1 cellular context compared by ENCODE assay signal in the genomic region with DNA sequence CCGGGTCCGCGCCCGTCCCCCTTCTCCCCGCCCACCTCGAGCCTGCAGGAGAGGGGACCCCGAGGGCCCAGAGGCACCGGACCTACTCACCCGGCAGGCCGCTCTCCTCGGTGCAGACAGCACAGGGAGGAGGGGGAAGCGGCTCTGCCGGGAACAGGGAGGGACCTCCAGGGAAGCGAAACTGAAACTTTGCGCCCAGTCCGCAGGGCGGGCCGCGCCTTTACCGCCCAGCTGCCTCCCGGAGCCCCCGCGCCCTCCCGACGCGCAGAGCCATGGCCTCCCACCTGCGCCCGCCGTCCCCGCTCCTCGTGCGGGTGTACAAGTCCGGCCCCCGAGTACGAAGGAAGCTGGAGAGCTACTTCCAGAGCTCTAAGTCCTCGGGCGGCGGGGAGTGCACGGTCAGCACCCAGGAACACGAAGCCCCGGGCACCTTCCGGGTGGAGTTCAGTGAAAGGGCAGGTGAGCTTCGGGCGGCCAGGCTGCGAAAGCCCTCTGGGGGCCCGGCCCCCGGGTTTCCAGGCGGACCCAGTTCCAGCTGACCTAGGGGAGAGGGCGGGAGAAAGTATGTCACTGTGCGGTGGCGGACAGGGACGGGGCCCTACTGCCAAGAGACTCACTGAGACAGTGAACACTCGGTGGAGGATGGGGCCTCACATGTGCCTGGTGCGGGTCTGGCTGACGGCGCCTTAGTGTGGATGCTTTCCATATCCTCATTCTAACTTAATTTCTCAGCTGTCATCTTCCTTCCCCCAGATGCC.
TF ChIP-seq lines count a peak whose summit lies in the region.

A gene (plus strand): TSS at position 184 of the 758 bp plus-strand sequence. CDS start 89 bp downstream, at position 273.
A gene (minus strand): TSS at position 146 of the 758 bp plus-strand sequence. CDS start 4,680 bp downstream, outside the sequence.

TF ChIP-seq in HepG2, 621 proteins besides CTCF, POLR2A, EP300 and RAD21 (continued from another document and continues in another):
- TF ChIP-seq, protein P1, sequence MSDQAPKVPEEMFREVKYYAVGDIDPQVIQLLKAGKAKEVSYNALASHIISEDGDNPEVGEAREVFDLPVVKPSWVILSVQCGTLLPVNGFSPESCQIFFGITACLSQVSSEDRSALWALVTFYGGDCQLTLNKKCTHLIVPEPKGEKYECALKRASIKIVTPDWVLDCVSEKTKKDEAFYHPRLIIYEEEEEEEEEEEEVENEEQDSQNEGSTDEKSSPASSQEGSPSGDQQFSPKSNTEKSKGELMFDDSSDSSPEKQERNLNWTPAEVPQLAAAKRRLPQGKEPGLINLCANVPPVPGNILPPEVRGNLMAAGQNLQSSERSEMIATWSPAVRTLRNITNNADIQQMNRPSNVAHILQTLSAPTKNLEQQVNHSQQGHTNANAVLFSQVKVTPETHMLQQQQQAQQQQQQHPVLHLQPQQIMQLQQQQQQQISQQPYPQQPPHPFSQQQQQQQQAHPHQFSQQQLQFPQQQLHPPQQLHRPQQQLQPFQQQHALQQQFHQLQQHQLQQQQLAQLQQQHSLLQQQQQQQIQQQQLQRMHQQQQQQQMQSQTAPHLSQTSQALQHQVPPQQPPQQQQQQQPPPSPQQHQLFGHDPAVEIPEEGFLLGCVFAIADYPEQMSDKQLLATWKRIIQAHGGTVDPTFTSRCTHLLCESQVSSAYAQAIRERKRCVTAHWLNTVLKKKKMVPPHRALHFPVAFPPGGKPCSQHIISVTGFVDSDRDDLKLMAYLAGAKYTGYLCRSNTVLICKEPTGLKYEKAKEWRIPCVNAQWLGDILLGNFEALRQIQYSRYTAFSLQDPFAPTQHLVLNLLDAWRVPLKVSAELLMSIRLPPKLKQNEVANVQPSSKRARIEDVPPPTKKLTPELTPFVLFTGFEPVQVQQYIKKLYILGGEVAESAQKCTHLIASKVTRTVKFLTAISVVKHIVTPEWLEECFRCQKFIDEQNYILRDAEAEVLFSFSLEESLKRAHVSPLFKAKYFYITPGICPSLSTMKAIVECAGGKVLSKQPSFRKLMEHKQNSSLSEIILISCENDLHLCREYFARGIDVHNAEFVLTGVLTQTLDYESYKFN (CRISPR knock-in tag; conservative IDR thresholded peaks at IDR 0.05): peak; percentile 51; the same call in 1 of the 2 replicates
- no peak for TF ChIP-seq CC2D1A (CRISPR knock-in tag; IDR thresholded peaks at IDR 0.05)
- TF ChIP-seq, protein P2, sequence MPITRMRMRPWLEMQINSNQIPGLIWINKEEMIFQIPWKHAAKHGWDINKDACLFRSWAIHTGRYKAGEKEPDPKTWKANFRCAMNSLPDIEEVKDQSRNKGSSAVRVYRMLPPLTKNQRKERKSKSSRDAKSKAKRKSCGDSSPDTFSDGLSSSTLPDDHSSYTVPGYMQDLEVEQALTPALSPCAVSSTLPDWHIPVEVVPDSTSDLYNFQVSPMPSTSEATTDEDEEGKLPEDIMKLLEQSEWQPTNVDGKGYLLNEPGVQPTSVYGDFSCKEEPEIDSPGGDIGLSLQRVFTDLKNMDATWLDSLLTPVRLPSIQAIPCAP (CRISPR knock-in tag; IDR thresholded peaks at IDR 0.05; ENCODE audit: low read depth): peak; percentile 99
- TF ChIP-seq HMGA1 (CRISPR knock-in tag; conservative IDR thresholded peaks at IDR 0.05): no peak
- peak; percentile 73 for TF ChIP-seq ZNF12 (CRISPR knock-in tag; IDR thresholded peaks at IDR 0.05)
- no peak for TF ChIP-seq PHF21A (CRISPR knock-in tag; IDR thresholded peaks at IDR 0.05)
- TF ChIP-seq RFX3 (CRISPR knock-in tag; IDR thresholded peaks at IDR 0.05): no peak
- TF ChIP-seq, protein P3, sequence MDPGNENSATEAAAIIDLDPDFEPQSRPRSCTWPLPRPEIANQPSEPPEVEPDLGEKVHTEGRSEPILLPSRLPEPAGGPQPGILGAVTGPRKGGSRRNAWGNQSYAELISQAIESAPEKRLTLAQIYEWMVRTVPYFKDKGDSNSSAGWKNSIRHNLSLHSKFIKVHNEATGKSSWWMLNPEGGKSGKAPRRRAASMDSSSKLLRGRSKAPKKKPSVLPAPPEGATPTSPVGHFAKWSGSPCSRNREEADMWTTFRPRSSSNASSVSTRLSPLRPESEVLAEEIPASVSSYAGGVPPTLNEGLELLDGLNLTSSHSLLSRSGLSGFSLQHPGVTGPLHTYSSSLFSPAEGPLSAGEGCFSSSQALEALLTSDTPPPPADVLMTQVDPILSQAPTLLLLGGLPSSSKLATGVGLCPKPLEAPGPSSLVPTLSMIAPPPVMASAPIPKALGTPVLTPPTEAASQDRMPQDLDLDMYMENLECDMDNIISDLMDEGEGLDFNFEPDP (CRISPR knock-in tag; conservative IDR thresholded peaks at IDR 0.05): no peak
- TF ChIP-seq, protein P4, sequence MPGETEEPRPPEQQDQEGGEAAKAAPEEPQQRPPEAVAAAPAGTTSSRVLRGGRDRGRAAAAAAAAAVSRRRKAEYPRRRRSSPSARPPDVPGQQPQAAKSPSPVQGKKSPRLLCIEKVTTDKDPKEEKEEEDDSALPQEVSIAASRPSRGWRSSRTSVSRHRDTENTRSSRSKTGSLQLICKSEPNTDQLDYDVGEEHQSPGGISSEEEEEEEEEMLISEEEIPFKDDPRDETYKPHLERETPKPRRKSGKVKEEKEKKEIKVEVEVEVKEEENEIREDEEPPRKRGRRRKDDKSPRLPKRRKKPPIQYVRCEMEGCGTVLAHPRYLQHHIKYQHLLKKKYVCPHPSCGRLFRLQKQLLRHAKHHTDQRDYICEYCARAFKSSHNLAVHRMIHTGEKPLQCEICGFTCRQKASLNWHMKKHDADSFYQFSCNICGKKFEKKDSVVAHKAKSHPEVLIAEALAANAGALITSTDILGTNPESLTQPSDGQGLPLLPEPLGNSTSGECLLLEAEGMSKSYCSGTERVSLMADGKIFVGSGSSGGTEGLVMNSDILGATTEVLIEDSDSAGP (CRISPR knock-in tag; IDR thresholded peaks at IDR 0.05; ENCODE audit: borderline replicate concordance): peak; percentile 84; the same call in 1 of the 2 replicates
- no peak for TF ChIP-seq KDM6A (CRISPR knock-in tag; IDR thresholded peaks at IDR 0.05; ENCODE audit: low read depth)
- TF ChIP-seq ZNF780A (CRISPR knock-in tag; IDR thresholded peaks at IDR 0.05): no peak
- TF ChIP-seq, protein P5, sequence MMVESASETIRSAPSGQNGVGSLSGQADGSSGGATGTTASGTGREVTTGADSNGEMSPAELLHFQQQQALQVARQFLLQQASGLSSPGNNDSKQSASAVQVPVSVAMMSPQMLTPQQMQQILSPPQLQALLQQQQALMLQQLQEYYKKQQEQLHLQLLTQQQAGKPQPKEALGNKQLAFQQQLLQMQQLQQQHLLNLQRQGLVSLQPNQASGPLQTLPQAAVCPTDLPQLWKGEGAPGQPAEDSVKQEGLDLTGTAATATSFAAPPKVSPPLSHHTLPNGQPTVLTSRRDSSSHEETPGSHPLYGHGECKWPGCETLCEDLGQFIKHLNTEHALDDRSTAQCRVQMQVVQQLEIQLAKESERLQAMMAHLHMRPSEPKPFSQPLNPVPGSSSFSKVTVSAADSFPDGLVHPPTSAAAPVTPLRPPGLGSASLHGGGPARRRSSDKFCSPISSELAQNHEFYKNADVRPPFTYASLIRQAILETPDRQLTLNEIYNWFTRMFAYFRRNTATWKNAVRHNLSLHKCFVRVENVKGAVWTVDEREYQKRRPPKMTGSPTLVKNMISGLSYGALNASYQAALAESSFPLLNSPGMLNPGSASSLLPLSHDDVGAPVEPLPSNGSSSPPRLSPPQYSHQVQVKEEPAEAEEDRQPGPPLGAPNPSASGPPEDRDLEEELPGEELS (CRISPR knock-in tag; IDR thresholded peaks at IDR 0.05): peak; percentile 50
- TF ChIP-seq NPAS2 (CRISPR knock-in tag; IDR thresholded peaks at IDR 0.05; ENCODE audit: borderline replicate concordance): no peak
- TF ChIP-seq, protein P6, sequence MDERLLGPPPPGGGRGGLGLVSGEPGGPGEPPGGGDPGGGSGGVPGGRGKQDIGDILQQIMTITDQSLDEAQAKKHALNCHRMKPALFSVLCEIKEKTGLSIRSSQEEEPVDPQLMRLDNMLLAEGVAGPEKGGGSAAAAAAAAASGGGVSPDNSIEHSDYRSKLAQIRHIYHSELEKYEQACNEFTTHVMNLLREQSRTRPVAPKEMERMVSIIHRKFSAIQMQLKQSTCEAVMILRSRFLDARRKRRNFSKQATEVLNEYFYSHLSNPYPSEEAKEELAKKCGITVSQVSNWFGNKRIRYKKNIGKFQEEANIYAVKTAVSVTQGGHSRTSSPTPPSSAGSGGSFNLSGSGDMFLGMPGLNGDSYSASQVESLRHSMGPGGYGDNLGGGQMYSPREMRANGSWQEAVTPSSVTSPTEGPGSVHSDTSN (CRISPR knock-in tag; IDR thresholded peaks at IDR 0.05): no peak
- peak; percentile 78; the same call in 1 of the 2 replicates for TF ChIP-seq ZNF775 (CRISPR knock-in tag; IDR thresholded peaks at IDR 0.05; ENCODE audit: borderline replicate concordance)
- no peak for TF ChIP-seq DNMT3B (CRISPR knock-in tag; conservative IDR thresholded peaks at IDR 0.05)
- TF ChIP-seq, protein P7, sequence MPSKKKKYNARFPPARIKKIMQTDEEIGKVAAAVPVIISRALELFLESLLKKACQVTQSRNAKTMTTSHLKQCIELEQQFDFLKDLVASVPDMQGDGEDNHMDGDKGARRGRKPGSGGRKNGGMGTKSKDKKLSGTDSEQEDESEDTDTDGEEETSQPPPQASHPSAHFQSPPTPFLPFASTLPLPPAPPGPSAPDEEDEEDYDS (CRISPR knock-in tag; IDR thresholded peaks at IDR 0.05): no peak
- TF ChIP-seq, protein P8, sequence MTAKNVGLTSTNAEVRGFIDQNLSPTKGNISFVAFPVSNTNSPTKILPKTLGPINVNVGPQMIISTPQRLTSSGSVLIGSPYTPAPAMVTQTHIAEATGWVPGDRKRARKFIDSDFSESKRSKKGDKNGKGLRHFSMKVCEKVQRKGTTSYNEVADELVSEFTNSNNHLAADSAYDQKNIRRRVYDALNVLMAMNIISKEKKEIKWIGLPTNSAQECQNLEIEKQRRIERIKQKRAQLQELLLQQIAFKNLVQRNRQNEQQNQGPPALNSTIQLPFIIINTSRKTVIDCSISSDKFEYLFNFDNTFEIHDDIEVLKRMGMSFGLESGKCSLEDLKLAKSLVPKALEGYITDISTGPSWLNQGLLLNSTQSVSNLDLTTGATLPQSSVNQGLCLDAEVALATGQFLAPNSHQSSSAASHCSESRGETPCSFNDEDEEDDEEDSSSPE (CRISPR knock-in tag; IDR thresholded peaks at IDR 0.05): peak; percentile 85
- TF ChIP-seq ZNF788 (CRISPR knock-in tag; IDR thresholded peaks at IDR 0.05; ENCODE audit: borderline replicate concordance): peak; percentile 85
- peak; percentile 76 for TF ChIP-seq ZSCAN31 (CRISPR knock-in tag; IDR thresholded peaks at IDR 0.05; ENCODE audit: low read depth)
- TF ChIP-seq ZFP37 (CRISPR knock-in tag; IDR thresholded peaks at IDR 0.05; ENCODE audit: borderline replicate concordance): peak; percentile 71
- no peak for TF ChIP-seq SMAD3 (CRISPR knock-in tag; IDR thresholded peaks at IDR 0.05)
- TF ChIP-seq, protein P9, sequence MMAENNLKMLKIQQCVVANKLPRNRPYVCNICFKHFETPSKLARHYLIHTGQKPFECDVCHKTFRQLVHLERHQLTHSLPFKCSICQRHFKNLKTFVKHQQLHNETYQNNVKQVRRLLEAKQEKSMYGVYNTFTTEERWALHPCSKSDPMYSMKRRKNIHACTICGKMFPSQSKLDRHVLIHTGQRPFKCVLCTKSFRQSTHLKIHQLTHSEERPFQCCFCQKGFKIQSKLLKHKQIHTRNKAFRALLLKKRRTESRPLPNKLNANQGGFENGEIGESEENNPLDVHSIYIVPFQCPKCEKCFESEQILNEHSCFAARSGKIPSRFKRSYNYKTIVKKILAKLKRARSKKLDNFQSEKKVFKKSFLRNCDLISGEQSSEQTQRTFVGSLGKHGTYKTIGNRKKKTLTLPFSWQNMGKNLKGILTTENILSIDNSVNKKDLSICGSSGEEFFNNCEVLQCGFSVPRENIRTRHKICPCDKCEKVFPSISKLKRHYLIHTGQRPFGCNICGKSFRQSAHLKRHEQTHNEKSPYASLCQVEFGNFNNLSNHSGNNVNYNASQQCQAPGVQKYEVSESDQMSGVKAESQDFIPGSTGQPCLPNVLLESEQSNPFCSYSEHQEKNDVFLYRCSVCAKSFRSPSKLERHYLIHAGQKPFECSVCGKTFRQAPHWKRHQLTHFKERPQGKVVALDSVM (CRISPR knock-in tag; IDR thresholded peaks at IDR 0.05): 0 out of 2 replicates have a peak, but pooled peaks have one; percentile 56
- TF ChIP-seq ATM (IDR thresholded peaks at IDR 0.05; ENCODE audit: borderline replicate concordance): no peak
- TF ChIP-seq, protein P10, sequence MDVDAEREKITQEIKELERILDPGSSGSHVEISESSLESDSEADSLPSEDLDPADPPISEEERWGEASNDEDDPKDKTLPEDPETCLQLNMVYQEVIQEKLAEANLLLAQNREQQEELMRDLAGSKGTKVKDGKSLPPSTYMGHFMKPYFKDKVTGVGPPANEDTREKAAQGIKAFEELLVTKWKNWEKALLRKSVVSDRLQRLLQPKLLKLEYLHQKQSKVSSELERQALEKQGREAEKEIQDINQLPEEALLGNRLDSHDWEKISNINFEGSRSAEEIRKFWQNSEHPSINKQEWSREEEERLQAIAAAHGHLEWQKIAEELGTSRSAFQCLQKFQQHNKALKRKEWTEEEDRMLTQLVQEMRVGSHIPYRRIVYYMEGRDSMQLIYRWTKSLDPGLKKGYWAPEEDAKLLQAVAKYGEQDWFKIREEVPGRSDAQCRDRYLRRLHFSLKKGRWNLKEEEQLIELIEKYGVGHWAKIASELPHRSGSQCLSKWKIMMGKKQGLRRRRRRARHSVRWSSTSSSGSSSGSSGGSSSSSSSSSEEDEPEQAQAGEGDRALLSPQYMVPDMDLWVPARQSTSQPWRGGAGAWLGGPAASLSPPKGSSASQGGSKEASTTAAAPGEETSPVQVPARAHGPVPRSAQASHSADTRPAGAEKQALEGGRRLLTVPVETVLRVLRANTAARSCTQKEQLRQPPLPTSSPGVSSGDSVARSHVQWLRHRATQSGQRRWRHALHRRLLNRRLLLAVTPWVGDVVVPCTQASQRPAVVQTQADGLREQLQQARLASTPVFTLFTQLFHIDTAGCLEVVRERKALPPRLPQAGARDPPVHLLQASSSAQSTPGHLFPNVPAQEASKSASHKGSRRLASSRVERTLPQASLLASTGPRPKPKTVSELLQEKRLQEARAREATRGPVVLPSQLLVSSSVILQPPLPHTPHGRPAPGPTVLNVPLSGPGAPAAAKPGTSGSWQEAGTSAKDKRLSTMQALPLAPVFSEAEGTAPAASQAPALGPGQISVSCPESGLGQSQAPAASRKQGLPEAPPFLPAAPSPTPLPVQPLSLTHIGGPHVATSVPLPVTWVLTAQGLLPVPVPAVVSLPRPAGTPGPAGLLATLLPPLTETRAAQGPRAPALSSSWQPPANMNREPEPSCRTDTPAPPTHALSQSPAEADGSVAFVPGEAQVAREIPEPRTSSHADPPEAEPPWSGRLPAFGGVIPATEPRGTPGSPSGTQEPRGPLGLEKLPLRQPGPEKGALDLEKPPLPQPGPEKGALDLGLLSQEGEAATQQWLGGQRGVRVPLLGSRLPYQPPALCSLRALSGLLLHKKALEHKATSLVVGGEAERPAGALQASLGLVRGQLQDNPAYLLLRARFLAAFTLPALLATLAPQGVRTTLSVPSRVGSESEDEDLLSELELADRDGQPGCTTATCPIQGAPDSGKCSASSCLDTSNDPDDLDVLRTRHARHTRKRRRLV (CRISPR knock-in tag; IDR thresholded peaks at IDR 0.05): no peak
- peak; percentile 81 for TF ChIP-seq ZBTB7B (CRISPR knock-in tag; IDR thresholded peaks at IDR 0.05)
- TF ChIP-seq, protein P11, sequence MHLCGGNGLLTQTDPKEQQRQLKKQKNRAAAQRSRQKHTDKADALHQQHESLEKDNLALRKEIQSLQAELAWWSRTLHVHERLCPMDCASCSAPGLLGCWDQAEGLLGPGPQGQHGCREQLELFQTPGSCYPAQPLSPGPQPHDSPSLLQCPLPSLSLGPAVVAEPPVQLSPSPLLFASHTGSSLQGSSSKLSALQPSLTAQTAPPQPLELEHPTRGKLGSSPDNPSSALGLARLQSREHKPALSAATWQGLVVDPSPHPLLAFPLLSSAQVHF (CRISPR knock-in tag; IDR thresholded peaks at IDR 0.05): 0 out of 2 replicates have a peak, but pooled peaks have one; percentile 44
- peak; percentile 35; the same call in 1 of the 2 replicates for TF ChIP-seq CEBPG (CRISPR knock-in tag; IDR thresholded peaks at IDR 0.05)
- peak; percentile 88; the same call in 1 of the 2 replicates for TF ChIP-seq ZNF567 (CRISPR knock-in tag; IDR thresholded peaks at IDR 0.05; ENCODE audit: borderline replicate concordance)
